Comparison of ENCODE assay signal across 22 cellular contexts in genomic region chr3:74442683-74443082, GRCh38.
DNase-seq lines count a peak whose midpoint lies in the region; ATAC-seq and TF ChIP-seq lines count a peak whose summit lies in the region.
"Had no signal": no experiment of that assay in that cellular context is flagged by ENCODE, and none has a peak within 500 bp of the region (broad histone marks: within the 10 kb centered on the region; RNA-seq: fewer than 3 reads in every experiment).

No MANE protein-coding gene starts in this region.

- H3K27ac Mint-ChIP-seq in HFFc6: peak overlapping the region; percentile 67
- H3K27ac Mint-ChIP-seq: CD14-positive monocyte; CD4-positive, alpha-beta T cell; CD8-positive, alpha-beta memory T cell had no signal

- no peaks in the 10 kb centered on the region for H3K36me3 ChIP-seq in SK-N-SH (replicated peaks in 1 of 2; ENCODE audit: control insufficient read depth in 1 of 2, insufficient read depth in 2 of 2, low read length in 1 of 2)
- H3K36me3 ChIP-seq: BE2C; BLaER1 treated with 17β-estradiol and CSF1 and Interleukin-3, amounts not matched to agents 10 nM and 100 nM; HAP-1 had no signal

- H3K4me1 Mint-ChIP-seq in HFFc6 (ENCODE audit: low read depth): peaks cover 29% of the 10 kb centered on the region
- H3K4me1 Mint-ChIP-seq: CD14-positive monocyte; CD8-positive, alpha-beta memory T cell had no signal

- H3K9ac ChIP-seq in SK-N-SH: no peak overlapping the region
- H3K9ac ChIP-seq: BLaER1 treated with 17β-estradiol and CSF1 and Interleukin-3, amounts not matched to agents 10 nM and 100 nM had no signal

- no peaks in the 10 kb centered on the region for H3K9me3 Mint-ChIP-seq in HFFc6

- POLR2A ChIA-PET in SK-N-SH (lab: Yijun Ruan, JAX): no interaction called here

- H3K9me2 ChIP-seq in SK-N-SH: no peaks in the 10 kb centered on the region

- 0 out of 2 replicates have a peak, but pooled peaks cover 2% of the 10 kb centered on the region for H3K36me3 Mint-ChIP-seq in HFFc6 (ENCODE audit: low read depth)
- H3K36me3 Mint-ChIP-seq: CD14-positive monocyte; CD8-positive, alpha-beta memory T cell had no signal

- CTCF ChIA-PET in SK-N-SH (lab: Yijun Ruan, JAX): no interaction called here

- H3K27ac ChIP-seq in SK-N-SH (ENCODE audit: low read depth in 2 of 2, low read length in 1 of 2): 0 out of 4 replicates have a peak overlapping the region, but pooled peaks of 1 of the 2 experiments have one; percentile 3
- H3K27ac ChIP-seq in epithelial cell of prostate: peak overlapping the region; percentile 44
- H3K27ac ChIP-seq: A549; BLaER1 treated with 17β-estradiol and CSF1 and Interleukin-3, amounts not matched to agents 10 nM and 100 nM had no signal

- no peak for TF ChIP-seq EP300 in SK-N-SH (IDR thresholded peaks at IDR 0.05; ENCODE audit: borderline replicate concordance in 1 of 2, low read depth in 1 of 2, low read length in 1 of 2)

- DNase-seq in SK-N-SH (no peak), HFFc6 (no peak), OCI-M1 (lab: John Stamatoyannopoulos, UW) (peak; percentile 19), epithelial cell of prostate (ENCODE audit: low read depth, low spot score) (no peak), amygdala (lab: John Stamatoyannopoulos, UW) (no peak)
- DNase-seq: 8988T; ACHN; AML-193; BE2C; CD4-positive, alpha-beta T cell; CD8-positive, alpha-beta memory T cell; DMS 273 treated with DMSO at 0.1 percent for 48 hours; DMS79; GDM1; GOT3 had no signal

- H3K4me3 ChIP-seq in SK-N-SH (ENCODE audit: low read depth in 2 of 2, low read length in 1 of 2): no peak overlapping the region
- H3K4me3 ChIP-seq: A549; BLaER1 treated with 17β-estradiol and CSF1 and Interleukin-3, amounts not matched to agents 10 nM and 100 nM; GM12878; HAP-1 had no signal

- no peaks in the 10 kb centered on the region for H3K79me2 ChIP-seq in SK-N-SH (ENCODE audit: insufficient read depth)

- ATAC-seq in SK-N-SH treated with all-trans-retinoic acid at 6 μM for 48 hours: no peak
- ATAC-seq in HG02642 (IDR thresholded peaks at IDR 0.05; ENCODE audit: poor library complexity, unreplicated experiment): no peak
- ATAC-seq: A549, GM12878 had no signal

- peak overlapping the region; percentile 50 for H2AFZ ChIP-seq in SK-N-SH (ENCODE audit: low read depth)

- no peaks in the 10 kb centered on the region for H4K20me1 ChIP-seq in SK-N-SH (ENCODE audit: insufficient read depth)
- H4K20me1 ChIP-seq: BLaER1 treated with 17β-estradiol and CSF1 and Interleukin-3, amounts not matched to agents 10 nM and 100 nM had no signal

- no peak overlapping the region for H3K4me2 ChIP-seq in SK-N-SH
- H3K4me2 ChIP-seq: A549; BLaER1 treated with 17β-estradiol and CSF1 and Interleukin-3, amounts not matched to agents 10 nM and 100 nM had no signal

- no peaks in the 10 kb centered on the region for H3K27me3 ChIP-seq in SK-N-SH (ENCODE audit: insufficient read depth)
- H3K27me3 ChIP-seq: BE2C; BLaER1 treated with 17β-estradiol and CSF1 and Interleukin-3, amounts not matched to agents 10 nM and 100 nM had no signal

- no peak for TF ChIP-seq RAD21 in SK-N-SH (IDR thresholded peaks at IDR 0.05; ENCODE audit: low read length)

- no peaks in the 10 kb centered on the region for H3F3A ChIP-seq in SK-N-SH (replicated peaks; ENCODE audit: insufficient read depth)

- no peak overlapping the region for H3K4me3 Mint-ChIP-seq in HFFc6
- H3K4me3 Mint-ChIP-seq: CD14-positive monocyte; CD4-positive, alpha-beta T cell; CD8-positive, alpha-beta memory T cell had no signal

- no peaks in the 10 kb centered on the region; a peak in 1 of 4 replicates for H3K4me1 ChIP-seq in SK-N-SH (ENCODE audit: control insufficient read depth in 1 of 2, insufficient read depth in 2 of 2, low read depth in 1 of 2, low read length in 1 of 2)
- H3K4me1 ChIP-seq: A549; BE2C; BLaER1 treated with 17β-estradiol and CSF1 and Interleukin-3, amounts not matched to agents 10 nM and 100 nM; HAP-1 had no signal

- TF ChIP-seq CTCF in SK-N-SH (IDR thresholded peaks at IDR 0.05) (no peak), HFFc6 (IDR thresholded peaks at IDR 0.05) (no peak)

- H3K9me3 ChIP-seq in SK-N-SH: no peaks in the 10 kb centered on the region
- H3K9me3 ChIP-seq: A549; BE2C; BLaER1 treated with 17β-estradiol and CSF1 and Interleukin-3, amounts not matched to agents 10 nM and 100 nM; HAP-1 had no signal

- H3K27me3 Mint-ChIP-seq in HFFc6 (ENCODE audit: insufficient read depth): no peaks in the 10 kb centered on the region; the same call in 1 of the 2 replicates
- H3K27me3 Mint-ChIP-seq: CD4-positive, alpha-beta T cell had no signal

TF ChIP-seq in SK-N-SH, 30 proteins besides CTCF, POLR2A, EP300 and RAD21 (continues in another document):
- TF ChIP-seq TCF12 (IDR thresholded peaks at IDR 0.05) (no peak), MEF2A (IDR thresholded peaks at IDR 0.05; ENCODE audit: borderline replicate concordance, low read depth) (no peak), RFX5 (IDR thresholded peaks at IDR 0.05; ENCODE audit: low read length) (no peak), ZBTB33 (IDR thresholded peaks at IDR 0.05; ENCODE audit: borderline replicate concordance, low read depth) (no peak), EZH2phosphoT487 (IDR thresholded peaks at IDR 0.05; ENCODE audit: borderline replicate concordance, low read depth) (no peak), RCOR1 (IDR thresholded peaks at IDR 0.05; ENCODE audit: low read length) (no peak), MXI1 (IDR thresholded peaks at IDR 0.05; ENCODE audit: low read depth, low read length) (no peak), PBX3 (IDR thresholded peaks at IDR 0.05) (no peak), NRF1 (IDR thresholded peaks at IDR 0.05; ENCODE audit: low read depth, low read length) (no peak), SIN3A (IDR thresholded peaks at IDR 0.05; ENCODE audit: borderline replicate concordance, low read depth, low read length) (no peak), FOXJ3 (CRISPR knock-in tag; IDR thresholded peaks at IDR 0.05) (no peak)

TF ChIP-seq in SK-N-SH treated with all-trans-retinoic acid at 6 μM for 48 hours, 23 proteins besides CTCF, POLR2A, EP300 and RAD21:
- TF ChIP-seq ISL1 (CRISPR knock-in tag; IDR thresholded peaks at IDR 0.05): no peak
- no peak for TF ChIP-seq TSHZ2 (CRISPR knock-in tag; IDR thresholded peaks at IDR 0.05)
- no peak for TF ChIP-seq ZNF8 (CRISPR knock-in tag; IDR thresholded peaks at IDR 0.05)
- TF ChIP-seq CSDC2 (CRISPR knock-in tag; IDR thresholded peaks at IDR 0.05): no peak
- TF ChIP-seq SNAI2 (CRISPR knock-in tag; IDR thresholded peaks at IDR 0.05): no peak
- no peak for TF ChIP-seq PATZ1 (CRISPR knock-in tag; IDR thresholded peaks at IDR 0.05; ENCODE audit: borderline replicate concordance)
- no peak for TF ChIP-seq ZNF565 (CRISPR knock-in tag; conservative IDR thresholded peaks at IDR 0.05; ENCODE audit: low read depth)
- TF ChIP-seq CSRNP3 (CRISPR knock-in tag; IDR thresholded peaks at IDR 0.05): no peak
TF ChIP-seq in SK-N-SH treated with all-trans-retinoic acid at 6 μM for 48 hours: peak in this region for 0.
